In the genomic region with DNA sequence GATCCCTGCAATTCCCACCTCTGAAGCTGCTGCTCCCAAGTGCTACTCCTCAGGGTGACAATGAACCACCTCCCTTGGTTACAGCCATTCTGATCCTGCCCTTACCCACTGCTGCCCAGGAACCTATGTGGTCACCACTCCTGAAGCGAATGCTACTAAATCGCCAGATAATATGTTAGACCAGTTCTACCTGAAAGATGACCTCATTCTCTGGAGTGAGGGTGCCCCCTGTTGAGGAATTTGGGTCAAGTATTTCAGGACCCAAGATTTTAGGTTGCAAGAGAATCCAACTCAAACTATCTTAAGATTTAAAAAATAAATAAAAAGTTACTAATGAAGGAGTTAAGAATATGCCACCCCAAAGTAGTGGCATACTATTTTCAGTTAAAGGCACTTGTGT, we compare ENCODE assay signal across 9 cellular contexts. TPM values are rescaled to one million over a fixed set of nuclear protein-coding genes. Genes with fewer than 3 reads are reported as not detected.
DNase-seq lines count a peak whose midpoint lies in the region; ATAC-seq and TF ChIP-seq lines count a peak whose summit lies in the region.
"Had no signal": no experiment of that assay in that cellular context is flagged by ENCODE, and none has a peak within 500 bp of the region (broad histone marks: within the 10 kb centered on the region; RNA-seq: fewer than 3 reads in every experiment).

No MANE protein-coding gene starts in this region.

- no peak overlapping the region for H3K23ac ChIP-seq in mesenchymal stem cell (ENCODE audit: low read length in 2 of 2)

- no TSS peak for BruUV-seq in MCF 10A (replicated peaks; lab: Mats Ljungman, UMichigan)

- peak; percentile 35 for DNase-seq in DND-41
- peak; percentile 29 for DNase-seq in RPMI7951 (ENCODE audit: low read depth)
- DNase-seq in MCF 10A (ENCODE audit: unreplicated experiment) = peak; percentile 61
- peak; percentile 49 for DNase-seq in mesenchymal stem cell
- no peak for DNase-seq in vagina (ENCODE audit: extremely low spot score in 2 of 2)

- H3K4me3 ChIP-seq in DND-41 (ENCODE audit: low read depth in 1 of 2, low read length in 2 of 2) (no peak overlapping the region), mesenchymal stem cell (ENCODE audit: insufficient read depth in 1 of 2, low read depth in 1 of 2, low read length in 2 of 2) (no peak overlapping the region), vagina (no peak overlapping the region)
- H3K4me3 ChIP-seq: skin epidermis had no signal

- no peak overlapping the region for H3K27ac Mint-ChIP-seq in MCF 10A (ENCODE audit: low read depth, unreplicated experiment)

- TF ChIP-seq CTCF in DND-41 (IDR thresholded peaks at IDR 0.05; ENCODE audit: borderline replicate concordance, extremely low read depth, low read length, poor library complexity, severe bottlenecking) (peak; percentile 41), MCF 10A (IDR thresholded peaks at IDR 0.05; ENCODE audit: unreplicated experiment) (peak; percentile 56), vagina (IDR thresholded peaks at IDR 0.05) (peak in 2 of 3 experiments; percentile 11 to 19)

- H2BK15ac ChIP-seq in mesenchymal stem cell (ENCODE audit: low read depth, poor library complexity, severe bottlenecking) = no peak overlapping the region

- H3K18ac ChIP-seq in mesenchymal stem cell (ENCODE audit: low read depth in 1 of 2, low read length in 2 of 2) = no peak overlapping the region

- H4K91ac ChIP-seq in mesenchymal stem cell (ENCODE audit: low read length) = no peak overlapping the region

- H3K4me2 ChIP-seq in DND-41 (ENCODE audit: insufficient read depth, low read length) (no peak overlapping the region), mesenchymal stem cell (ENCODE audit: low read length, poor library complexity, severe bottlenecking) (no peak overlapping the region)

- peaks cover 5% of the 10 kb centered on the region for H3K36me3 Mint-ChIP-seq in MCF 10A (ENCODE audit: insufficient read depth, unreplicated experiment)

- no peaks in the 10 kb centered on the region for H3K27me3 Mint-ChIP-seq in MCF 10A (ENCODE audit: insufficient read depth, unreplicated experiment)

- H3K4me1 ChIP-seq in DND-41 (ENCODE audit: insufficient read depth, low read length) (peaks cover 2% of the 10 kb centered on the region), mesenchymal stem cell (ENCODE audit: control insufficient read depth, insufficient read depth, low read depth, low read length) (peaks cover 4% of the 10 kb centered on the region), vagina (peaks cover 1% of the 10 kb centered on the region)

- H3K14ac ChIP-seq in mesenchymal stem cell (ENCODE audit: low read length in 2 of 2) = no peak overlapping the region

- ATAC-seq in DND-41 (ENCODE audit: insufficient read depth, low read depth) = peak; percentile 37; the same call in 1 of the 3 replicates
- ATAC-seq in GM21526 (IDR thresholded peaks at IDR 0.05; ENCODE audit: low FRiP score, unreplicated experiment) = peak; percentile 49
- no peak for ATAC-seq in GM21576 (IDR thresholded peaks at IDR 0.05; ENCODE audit: unreplicated experiment)
- ATAC-seq in GM18907 (IDR thresholded peaks at IDR 0.05; ENCODE audit: unreplicated experiment) = no peak

- intact Hi-C loops in MCF 10A (cut with micrococcal nuclease) = loop anchor here (1.0 to 2.0 kb wide), 4 partner anchors 140 to 313 kb away; no protein-coding TSS in a partner anchor
- intact Hi-C loops in vagina (cut with DNase I) = no loop called here

- no peak overlapping the region for H2BK120ac ChIP-seq in mesenchymal stem cell (ENCODE audit: low read depth, low read length)

- POLR2A ChIA-PET in MCF 10A (lab: Yijun Ruan, JAX) = no interaction called here

- no peak overlapping the region for H3K4ac ChIP-seq in mesenchymal stem cell (ENCODE audit: low read depth in 1 of 2, low read length in 2 of 2)

- peaks cover 7% of the 10 kb centered on the region for H3K9me3 Mint-ChIP-seq in MCF 10A (ENCODE audit: unreplicated experiment)

- H3K27ac ChIP-seq in DND-41 (ENCODE audit: low read length) (no peak overlapping the region), mesenchymal stem cell (ENCODE audit: low read length, poor library complexity, severe bottlenecking) (no peak overlapping the region), vagina (no peak overlapping the region)
- H3K27ac ChIP-seq: skin epidermis had no signal

- no peak overlapping the region for H2AFZ ChIP-seq in DND-41 (ENCODE audit: low read depth, low read length)
- H2AFZ ChIP-seq in mesenchymal stem cell (ENCODE audit: low read depth, low read length) = no peak overlapping the region

- no peak overlapping the region for H2BK12ac ChIP-seq in mesenchymal stem cell (ENCODE audit: low read length in 2 of 2)

- CTCF ChIA-PET in MCF 10A (lab: Yijun Ruan, JAX) = interaction anchor here (0.6 to 3.6 kb wide), 31 partner anchors 9 to 312 kb away, joined by 3 to 70 read pairs (median 4); no protein-coding TSS in a partner anchor

- no peak overlapping the region for H3K4me3 Mint-ChIP-seq in MCF 10A (ENCODE audit: unreplicated experiment)

- no peak overlapping the region for H2AK5ac ChIP-seq in mesenchymal stem cell (ENCODE audit: low read length, severe bottlenecking)

- H3K79me2 ChIP-seq in DND-41 (ENCODE audit: insufficient read depth, low read length) = no peaks in the 10 kb centered on the region

- no peak overlapping the region for H3K9ac ChIP-seq in DND-41 (ENCODE audit: low read depth, low read length)
- no peak overlapping the region for H3K9ac ChIP-seq in mesenchymal stem cell (ENCODE audit: low read length)

- no peaks in the 10 kb centered on the region for H3K79me1 ChIP-seq in mesenchymal stem cell (replicated peaks; ENCODE audit: low read length, poor library complexity, severe bottlenecking)

- no peak overlapping the region for H2BK5ac ChIP-seq in mesenchymal stem cell (ENCODE audit: low read depth, low read length, poor library complexity, severe bottlenecking)

- WGBS in mesenchymal stem cell = 85% methylated on average over 2 of the region's 2 CpGs

- H3K27me3 ChIP-seq in DND-41 (ENCODE audit: insufficient read depth, low read length, poor library complexity) (no peaks in the 10 kb centered on the region), mesenchymal stem cell (ENCODE audit: control insufficient read depth in 1 of 2, insufficient read depth in 1 of 2, low read length in 2 of 2) (no peaks in the 10 kb centered on the region), vagina (no peaks in the 10 kb centered on the region)

- no peak for TF ChIP-seq POLR2A in vagina (IDR thresholded peaks at IDR 0.05)

- H3K9me3 ChIP-seq in DND-41 (ENCODE audit: insufficient read depth, low read length, severe bottlenecking) (peaks cover 2% of the 10 kb centered on the region), mesenchymal stem cell (ENCODE audit: control insufficient read depth, low read length) (no peaks in the 10 kb centered on the region), vagina (no peaks in the 10 kb centered on the region)

- no peaks in the 10 kb centered on the region for H3K36me3 ChIP-seq in DND-41 (ENCODE audit: insufficient read depth, low read length)
- H3K36me3 ChIP-seq in mesenchymal stem cell (ENCODE audit: control insufficient read depth in 1 of 2, insufficient read depth in 2 of 2, low read depth in 1 of 2, low read length in 2 of 2) = no peaks in the 10 kb centered on the region
- no peaks in the 10 kb centered on the region for H3K36me3 ChIP-seq in vagina

- no peaks in the 10 kb centered on the region for H4K20me1 ChIP-seq in DND-41 (ENCODE audit: insufficient read depth, low read length)

- no peaks in the 10 kb centered on the region for H3K4me1 Mint-ChIP-seq in MCF 10A (ENCODE audit: insufficient read depth, unreplicated experiment)

- no peak overlapping the region for H4K8ac ChIP-seq in mesenchymal stem cell (ENCODE audit: low read length)

RNA-seq across cellular contexts. Expression of a gene that starts 5.8 kb away (rescaled TPM):
- 24.5 TPM in 2 replicates for total RNA-seq in RPMI7951 (2014; rRNA removed; shearing (Covaris generic))
- 20.7 and 21.9 TPM in 2 replicates for total RNA-seq in MCF 10A (2022)
- polyA plus RNA-seq in mesenchymal stem cell (2013, experiment 1 of 2) = 32.6 TPM
- 32.9 TPM for polyA plus RNA-seq in mesenchymal stem cell (2013, experiment 2 of 2)
- total RNA-seq in vagina = 22.6 TPM

Comparison
In these comparisons a context has a peak if more than half of its experiments do, and no peak if none do; other contexts are left out.
1. ATAC-seq: peak in DND-41 (single experiment) and GM21526 (single experiment); none in GM21576 (single experiment) and GM18907 (single experiment).
2. DNase-seq: peak in DND-41 (single experiment), RPMI7951 (single experiment), MCF 10A (single experiment) and mesenchymal stem cell (single experiment); none in vagina (0 of 2).
3. Peak in every context shown above with its lines, with median percentiles within 50 percentile points of each other: CTCF ChIP-seq.